In the genomic region with DNA sequence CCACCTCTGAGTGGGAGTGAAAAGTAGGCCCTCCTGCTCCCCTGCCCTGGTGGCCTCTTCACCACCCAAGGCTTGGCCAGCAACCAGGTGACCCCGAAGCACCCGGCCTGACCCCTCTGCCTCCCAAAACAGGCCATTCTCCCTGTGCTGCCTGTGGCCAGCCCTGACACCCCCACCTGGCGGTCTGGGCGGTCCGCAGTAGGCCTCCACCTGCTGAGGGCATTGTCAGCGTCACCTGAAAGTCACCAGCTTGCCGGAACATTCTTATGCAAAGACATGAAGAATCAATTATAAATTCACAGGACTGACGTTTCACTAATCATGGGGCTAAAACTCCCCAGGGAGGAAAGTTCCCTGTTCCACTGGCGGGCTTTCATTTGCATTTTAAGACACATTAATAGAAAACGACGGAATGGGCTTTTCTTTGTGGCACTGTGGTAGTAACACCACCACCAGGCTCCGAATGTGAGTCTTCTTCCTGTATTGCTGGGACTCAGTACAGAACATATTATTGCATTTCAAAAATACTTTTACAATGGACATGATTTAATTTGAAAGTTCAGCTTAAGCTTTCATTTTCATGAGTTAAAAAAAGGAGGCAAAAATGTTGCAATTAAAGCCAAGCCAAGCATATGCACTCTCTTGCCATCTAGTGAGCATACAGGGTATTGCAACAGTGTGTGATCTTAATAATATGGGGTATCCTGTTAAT, we compare ENCODE assay signal across 1 cellular context.
A peak's percentile ranks its signal among the peaks of the same experiment; 100 is the strongest.
TF ChIP-seq lines count a peak whose summit lies in the region.

No MANE protein-coding gene starts in this region.

TF ChIP-seq in HEK293, 187 proteins besides CTCF, POLR2A, EP300 and RAD21 (continued from another document):
- TF ChIP-seq ZBTB11 (tag by site-specific recombination; conservative IDR thresholded peaks at IDR 0.05; ENCODE audit: low read depth) (no peak), ZNF658 (tag by site-specific recombination; IDR thresholded peaks at IDR 0.05) (no peak), ZNF585B (tag by site-specific recombination; IDR thresholded peaks at IDR 0.05) (peak; percentile 35)
